ENCODE assay signal across 2 cellular contexts in the genomic region with DNA sequence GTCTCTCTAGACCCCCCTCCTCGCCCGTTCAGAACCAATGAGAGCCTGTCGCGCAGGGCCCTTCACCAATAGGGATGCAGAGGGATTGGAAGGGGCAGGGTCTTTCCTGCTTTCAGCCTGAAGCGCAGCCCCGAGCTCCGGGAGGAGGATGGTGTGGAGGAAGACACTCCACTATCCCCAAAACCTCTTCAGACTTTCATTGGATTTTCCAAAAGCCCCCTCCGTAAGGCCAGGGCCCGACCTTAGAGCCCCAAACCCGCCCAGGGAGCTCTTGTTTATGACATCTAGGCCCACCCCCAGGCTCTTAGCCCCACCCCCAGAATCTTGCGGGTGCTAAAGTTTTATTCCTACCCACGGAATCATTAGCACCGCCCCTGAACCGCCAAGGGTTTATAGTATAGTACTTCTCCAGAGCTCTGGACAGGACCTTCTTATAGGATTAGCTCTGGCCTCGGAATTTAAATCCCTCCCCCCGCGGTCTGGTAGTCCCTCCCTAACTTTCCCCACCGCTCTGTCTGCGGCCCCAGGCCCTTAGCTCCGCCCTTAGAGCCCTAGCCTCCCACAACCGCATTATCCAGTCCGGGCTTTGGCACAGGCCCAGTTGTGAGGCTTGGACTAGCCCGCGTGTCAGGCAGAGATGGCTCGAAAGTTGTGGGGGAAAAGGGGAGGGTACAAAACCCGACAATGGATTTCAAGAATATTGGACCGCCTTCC.
TF ChIP-seq lines count a peak whose summit lies in the region.

No MANE protein-coding gene starts in this region.

TF ChIP-seq in IMR-90, 13 proteins besides CTCF, POLR2A, EP300 and RAD21 (continued from another document):
- TF ChIP-seq MAZ (IDR thresholded peaks at IDR 0.05; ENCODE audit: borderline replicate concordance, low read depth, low read length): no peak; the same call in 1 of the 2 replicates
- TF ChIP-seq CEBPB (IDR thresholded peaks at IDR 0.05; ENCODE audit: low read depth, low read length): no peak
- TF ChIP-seq FOS (IDR thresholded peaks at IDR 0.05; ENCODE audit: low read depth, low read length): peak; percentile 40; the same call in 1 of the 2 replicates
- no peak for TF ChIP-seq BHLHE40 (IDR thresholded peaks at IDR 0.05; ENCODE audit: low read depth, low read length)
- TF ChIP-seq RCOR1 (IDR thresholded peaks at IDR 0.05; ENCODE audit: insufficient replicate concordance, low read length): no peak
- TF ChIP-seq USF2 (IDR thresholded peaks at IDR 0.05; ENCODE audit: low read depth, low read length): no peak

TF ChIP-seq in neural cell, 6 proteins besides CTCF, POLR2A, EP300 and RAD21 (continued from another document):
- no peak for TF ChIP-seq EZH2 (IDR thresholded peaks at IDR 0.05; ENCODE audit: borderline replicate concordance, insufficient read depth, low read length, poor library complexity, severe bottlenecking)
